In the genomic region with DNA sequence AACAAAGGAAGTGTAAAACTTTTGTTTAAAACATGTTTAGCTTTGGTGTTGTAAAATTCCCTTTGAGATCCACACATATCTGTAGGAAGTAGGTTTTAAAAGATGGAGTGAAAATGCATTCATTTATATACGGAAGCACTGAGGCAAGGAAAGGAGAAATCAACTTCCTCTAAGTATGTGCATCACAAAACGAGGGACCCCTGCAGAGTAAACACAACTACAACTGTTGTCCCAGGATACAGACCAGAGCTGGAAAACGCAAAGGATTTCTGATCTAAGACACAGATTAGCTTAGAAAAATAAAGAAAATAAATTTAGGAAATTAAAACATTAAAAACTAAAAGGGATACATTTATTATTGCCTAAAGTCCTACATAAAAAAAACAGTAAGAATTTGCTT, we compare ENCODE assay signal across 22 cellular contexts.
A peak's percentile ranks its signal among the peaks of the same experiment; 100 is the strongest.
DNase-seq lines count a peak whose midpoint lies in the region; ATAC-seq and TF ChIP-seq lines count a peak whose summit lies in the region.
"Had no signal": no experiment of that assay in that cellular context is flagged by ENCODE, and none has a peak within 500 bp of the region (broad histone marks: within the 10 kb centered on the region; RNA-seq: fewer than 3 reads in every experiment).

No MANE protein-coding gene starts in this region.

- no peak overlapping the region for H3K4me3 Mint-ChIP-seq in endothelial cell (ENCODE audit: unreplicated experiment)
- H3K4me3 Mint-ChIP-seq: CD4-positive, CD25-positive, alpha-beta regulatory T cell; CD8-positive, alpha-beta memory T cell; IgD-negative memory B cell had no signal

- H3K36me3 ChIP-seq in BLaER1 treated with 17β-estradiol and CSF1 and Interleukin-3, amounts not matched to agents 10 nM and 100 nM, result peaks cover 90 to 100% (median 97%) of the 10 kb centered on the region in 11 experiments
- H3K36me3 ChIP-seq in NT2/D1 (ENCODE audit: insufficient read depth, insufficient read length, low read length) (peaks cover 53% of the 10 kb centered on the region), mesenchymal stem cell (ENCODE audit: control insufficient read depth in 1 of 2, insufficient read depth in 2 of 2, low read depth in 1 of 2, low read length in 2 of 2) (peaks cover 27 to 96% of the 10 kb centered on the region in 2 experiments), trophoblast cell (ENCODE audit: control insufficient read depth in 1 of 2, insufficient read depth in 2 of 2, low read length in 2 of 2) (peaks cover 23 to 27% of the 10 kb centered on the region in 2 experiments)

- H2AFZ ChIP-seq in mesenchymal stem cell (ENCODE audit: low read depth, low read length), result no peak overlapping the region
- H2AFZ ChIP-seq in trophoblast cell (ENCODE audit: insufficient read depth, low read length, poor library complexity), result no peak overlapping the region
- H2AFZ ChIP-seq: GM23248 had no signal

- peaks cover 2% of the 10 kb centered on the region for H3K27me3 Mint-ChIP-seq in endothelial cell (ENCODE audit: unreplicated experiment)
- H3K27me3 Mint-ChIP-seq: CD4-positive, CD25-positive, alpha-beta regulatory T cell; CD8-positive, alpha-beta memory T cell; IgD-negative memory B cell had no signal

- peaks cover 30% of the 10 kb centered on the region for H3K79me1 ChIP-seq in mesenchymal stem cell (replicated peaks; ENCODE audit: low read length, poor library complexity, severe bottlenecking)
- no peaks in the 10 kb centered on the region for H3K79me1 ChIP-seq in trophoblast cell (ENCODE audit: low read length)

- no peak overlapping the region for H3K18ac ChIP-seq in mesenchymal stem cell (ENCODE audit: low read depth in 1 of 2, low read length in 2 of 2)
- H3K18ac ChIP-seq in trophoblast cell (ENCODE audit: low read length), result no peak overlapping the region

- H3K4me2 ChIP-seq in BLaER1 treated with 17β-estradiol and CSF1 and Interleukin-3, amounts not matched to agents 10 nM and 100 nM, result peak overlapping the region in 6 of 11 experiments; percentile 25 to 47 (median 46); a peak in 10 of 22 replicates
- H3K4me2 ChIP-seq in mesenchymal stem cell (ENCODE audit: low read length, poor library complexity, severe bottlenecking) (no peak overlapping the region), trophoblast cell (ENCODE audit: low read length) (no peak overlapping the region)

- H2AK5ac ChIP-seq in mesenchymal stem cell (ENCODE audit: low read length, severe bottlenecking) (no peak overlapping the region), trophoblast cell (ENCODE audit: low read length) (no peak overlapping the region)

- no peak for TF ChIP-seq CTCF in endothelial cell (IDR thresholded peaks at IDR 0.05; ENCODE audit: unreplicated experiment)

- H3K9ac ChIP-seq in BLaER1 treated with 17β-estradiol and CSF1 and Interleukin-3, amounts not matched to agents 10 nM and 100 nM, result no peak overlapping the region
- H3K9ac ChIP-seq in NT2/D1 (ENCODE audit: insufficient read length, low read depth), result no peak overlapping the region
- peak overlapping the region; percentile 2 for H3K9ac ChIP-seq in mesenchymal stem cell (ENCODE audit: low read length)
- no peak overlapping the region for H3K9ac ChIP-seq in trophoblast cell (ENCODE audit: low read length)
- H3K9ac ChIP-seq: GM23248 had no signal

- H3K36me3 Mint-ChIP-seq in endothelial cell (ENCODE audit: low read depth, unreplicated experiment), result peaks cover 3% of the 10 kb centered on the region

- H3K4ac ChIP-seq in mesenchymal stem cell (ENCODE audit: low read depth in 1 of 2, low read length in 2 of 2) (no peak overlapping the region), trophoblast cell (ENCODE audit: low read depth, low read length) (no peak overlapping the region)

- DNase-seq in NT2/D1 (ENCODE audit: low read depth, low spot score) (peak; percentile 32), endothelial cell (ENCODE audit: low spot score) (no peak), mesenchymal stem cell (no peak), RPMI8226 (no peak), hepatic stellate cell (ENCODE audit: low spot score) (no peak), trophoblast cell (no peak)
- DNase-seq: 8988T; CD4-positive, CD25-positive, alpha-beta regulatory T cell; CD8-positive, alpha-beta memory T cell; COR-L47; DMS 273 treated with DMSO at 0.1 percent for 48 hours; DMS53; DND-41; EL; HCEC 1CT had no signal

- 82% methylated on average over 2 of the region's 3 CpGs for WGBS in mesenchymal stem cell
- no CpG with 5 or more reads among the region's 3 CpGs for WGBS in trophoblast cell (ENCODE audit: extremely low coverage, insufficient coverage, insufficient read length)

- peak overlapping the region; percentile 24 for H3K27ac Mint-ChIP-seq in endothelial cell (ENCODE audit: unreplicated experiment)

- peaks cover 0 to 29% (median 18%) of the 10 kb centered on the region in 10 experiments; a peak in 13 of 20 replicates for H3K4me1 ChIP-seq in BLaER1 treated with 17β-estradiol and CSF1 and Interleukin-3, amounts not matched to agents 10 nM and 100 nM
- H3K4me1 ChIP-seq in NT2/D1 (ENCODE audit: insufficient read depth, insufficient read length) (no peaks in the 10 kb centered on the region), mesenchymal stem cell (ENCODE audit: control insufficient read depth, insufficient read depth, low read depth, low read length) (no peaks in the 10 kb centered on the region), trophoblast cell (ENCODE audit: control insufficient read depth in 1 of 2, insufficient read depth in 2 of 2, low read length in 2 of 2) (no peaks in the 10 kb centered on the region)

- H2BK5ac ChIP-seq in mesenchymal stem cell (ENCODE audit: low read depth, low read length, poor library complexity, severe bottlenecking) (no peak overlapping the region), trophoblast cell (ENCODE audit: low read depth, low read length, poor library complexity) (no peak overlapping the region)

- H2BK120ac ChIP-seq in mesenchymal stem cell (ENCODE audit: low read depth, low read length), result no peak overlapping the region
- no peak overlapping the region for H2BK120ac ChIP-seq in trophoblast cell (ENCODE audit: insufficient read depth, low read length, poor library complexity)

- no peak overlapping the region for H3K14ac ChIP-seq in mesenchymal stem cell (ENCODE audit: low read length in 2 of 2)
- H3K14ac ChIP-seq in trophoblast cell (ENCODE audit: low read length), result no peak overlapping the region

- no peak overlapping the region for H3K4me3 ChIP-seq in BLaER1 treated with 17β-estradiol and CSF1 and Interleukin-3, amounts not matched to agents 10 nM and 100 nM
- H3K4me3 ChIP-seq in NT2/D1 (ENCODE audit: insufficient read length, low read depth), result no peak overlapping the region
- no peak overlapping the region for H3K4me3 ChIP-seq in mesenchymal stem cell (ENCODE audit: insufficient read depth in 1 of 2, low read depth in 1 of 2, low read length in 2 of 2)
- H3K4me3 ChIP-seq in trophoblast cell (ENCODE audit: low read depth, low read length), result no peak overlapping the region
- H3K4me3 ChIP-seq: GM12878, GM23248 had no signal

- no peaks in the 10 kb centered on the region for H3K9me3 ChIP-seq in BLaER1 treated with 17β-estradiol and CSF1 and Interleukin-3, amounts not matched to agents 10 nM and 100 nM (replicated peaks in 1 of 11)
- H3K9me3 ChIP-seq in NT2/D1 (ENCODE audit: insufficient read depth, low read length) (no peaks in the 10 kb centered on the region), mesenchymal stem cell (ENCODE audit: control insufficient read depth, low read length) (no peaks in the 10 kb centered on the region), trophoblast cell (ENCODE audit: insufficient read depth, low read depth, low read length) (no peaks in the 10 kb centered on the region)

- no peak overlapping the region for H4K91ac ChIP-seq in mesenchymal stem cell (ENCODE audit: low read length)
- no peak overlapping the region for H4K91ac ChIP-seq in trophoblast cell (ENCODE audit: low read depth, low read length)

- H3K23ac ChIP-seq in mesenchymal stem cell (ENCODE audit: low read length in 2 of 2), result no peak overlapping the region
- no peak overlapping the region for H3K23ac ChIP-seq in trophoblast cell (ENCODE audit: low read length)

- H3K79me2 ChIP-seq in trophoblast cell (ENCODE audit: control insufficient read depth, insufficient read depth, low read length, poor library complexity), result no peaks in the 10 kb centered on the region

- no peak for ATAC-seq in GM18868 (IDR thresholded peaks at IDR 0.05; ENCODE audit: unreplicated experiment)
- ATAC-seq: GM12878, HepG2 had no signal

- no peak overlapping the region for H2BK15ac ChIP-seq in mesenchymal stem cell (ENCODE audit: low read depth, poor library complexity, severe bottlenecking)

- H4K8ac ChIP-seq in mesenchymal stem cell (ENCODE audit: low read length), result no peak overlapping the region
- no peak overlapping the region for H4K8ac ChIP-seq in trophoblast cell (ENCODE audit: low read depth, low read length)

- peaks cover 23% of the 10 kb centered on the region for H3K4me1 Mint-ChIP-seq in endothelial cell (ENCODE audit: unreplicated experiment)
- H3K4me1 Mint-ChIP-seq: CD8-positive, alpha-beta memory T cell had no signal

- H3K27ac ChIP-seq in BLaER1 treated with 17β-estradiol and CSF1 and Interleukin-3, amounts not matched to agents 10 nM and 100 nM, result no peak overlapping the region
- H3K27ac ChIP-seq in mesenchymal stem cell (ENCODE audit: low read length, poor library complexity, severe bottlenecking) (no peak overlapping the region), trophoblast cell (ENCODE audit: low read depth, low read length) (no peak overlapping the region)
- H3K27ac ChIP-seq: GM23248, HL-60 had no signal

- H4K20me1 ChIP-seq in BLaER1 treated with 17β-estradiol and CSF1 and Interleukin-3, amounts not matched to agents 10 nM and 100 nM, result peaks cover 19 to 94% (median 51%) of the 10 kb centered on the region in 11 experiments; a peak in 19 of 22 replicates

- no peak overlapping the region for H4K12ac ChIP-seq in trophoblast cell (ENCODE audit: low read depth, low read length)

- no peaks in the 10 kb centered on the region for H3K9me3 Mint-ChIP-seq in endothelial cell (ENCODE audit: unreplicated experiment)
- H3K9me3 Mint-ChIP-seq: CD4-positive, CD25-positive, alpha-beta regulatory T cell; CD8-positive, alpha-beta memory T cell; IgD-negative memory B cell had no signal

- H2BK12ac ChIP-seq in mesenchymal stem cell (ENCODE audit: low read length in 2 of 2) (no peak overlapping the region), trophoblast cell (ENCODE audit: low read length) (no peak overlapping the region)

- no peaks in the 10 kb centered on the region for H3K27me3 ChIP-seq in BLaER1 treated with 17β-estradiol and CSF1 and Interleukin-3, amounts not matched to agents 10 nM and 100 nM
- H3K27me3 ChIP-seq in NT2/D1 (ENCODE audit: insufficient read depth, insufficient read length) (no peaks in the 10 kb centered on the region), mesenchymal stem cell (ENCODE audit: control insufficient read depth in 1 of 2, insufficient read depth in 1 of 2, low read length in 2 of 2) (no peaks in the 10 kb centered on the region), trophoblast cell (ENCODE audit: insufficient read depth, low read length) (no peaks in the 10 kb centered on the region)

Comparison
In these comparisons a context has a peak if more than half of its experiments do, and no peak if none do; other contexts are left out.
1. H3K4me2 ChIP-seq: peak in BLaER1 treated with 17β-estradiol and CSF1 and Interleukin-3, amounts not matched to agents 10 nM and 100 nM (6 of 11); none in mesenchymal stem cell (single experiment) and trophoblast cell (single experiment).